In genomic region chr11:131524186-131524585, GRCh38 we compare ENCODE assay signal across 26 cellular contexts.
"Had no signal": no experiment of that assay in that cellular context is flagged by ENCODE, and none has a peak within 500 bp of the region (broad histone marks: within the 10 kb centered on the region; RNA-seq: fewer than 3 reads in every experiment).

No MANE protein-coding gene starts in this region.

- H3K4me3 Mint-ChIP-seq: activated CD4-positive, alpha-beta memory T cell treated with anti-CD3 and anti-CD28 coated beads, Interleukin-2, amount 10 ng/mL, durations not matched to agents 7 days and 5 days; activated CD4-positive, alpha-beta T cell treated with anti-CD3 and anti-CD28 coated beads, Interleukin-2, amount 10 ng/mL, durations not matched to agents 7 days and 5 days; activated naive CD4-positive, alpha-beta T cell treated with anti-CD3 and anti-CD28 coated beads, Interleukin-2, amount 10 ng/mL, durations not matched to agents 7 days and 5 days; activated naive CD8-positive, alpha-beta T cell treated with anti-CD3 and anti-CD28 coated beads, Interleukin-2, amount 10 ng/mL, durations not matched to agents 7 days and 5 days; activated T-cell treated with anti-CD3 and anti-CD28 coated beads, Interleukin-2, amount 50 U/mL, for 24 hours; activated T-cell treated with anti-CD3 and anti-CD28 coated beads, Interleukin-2, amount 50 U/mL, for 72 hours; central memory CD8-positive, alpha-beta T cell; dendritic cell treated with granulocyte-macrophage colony-stimulating factor and Interleukin-4, amounts not matched to agents 40 ng/mL and 50 ng/mL, for 4 days; endodermal cell; WTC11 had no signal

- H3K4me1 Mint-ChIP-seq: activated CD4-positive, alpha-beta memory T cell treated with anti-CD3 and anti-CD28 coated beads, Interleukin-2, amount 10 ng/mL, durations not matched to agents 7 days and 5 days; activated CD4-positive, alpha-beta T cell treated with anti-CD3 and anti-CD28 coated beads, Interleukin-2, amount 10 ng/mL, durations not matched to agents 7 days and 5 days; activated naive CD4-positive, alpha-beta T cell treated with anti-CD3 and anti-CD28 coated beads, Interleukin-2, amount 10 ng/mL, durations not matched to agents 7 days and 5 days; activated naive CD8-positive, alpha-beta T cell treated with anti-CD3 and anti-CD28 coated beads, Interleukin-2, amount 10 ng/mL, durations not matched to agents 7 days and 5 days; central memory CD8-positive, alpha-beta T cell had no signal

- H3K27ac ChIP-seq: brain microvascular endothelial cell, coronary artery had no signal

- H3K27me3 Mint-ChIP-seq: activated CD4-positive, alpha-beta memory T cell treated with anti-CD3 and anti-CD28 coated beads, Interleukin-2, amount 10 ng/mL, durations not matched to agents 7 days and 5 days; activated CD4-positive, alpha-beta T cell treated with anti-CD3 and anti-CD28 coated beads, Interleukin-2, amount 10 ng/mL, durations not matched to agents 7 days and 5 days; activated naive CD4-positive, alpha-beta T cell treated with anti-CD3 and anti-CD28 coated beads, Interleukin-2, amount 10 ng/mL, durations not matched to agents 7 days and 5 days; activated naive CD8-positive, alpha-beta T cell treated with anti-CD3 and anti-CD28 coated beads, Interleukin-2, amount 10 ng/mL, durations not matched to agents 7 days and 5 days; activated T-cell treated with anti-CD3 and anti-CD28 coated beads, Interleukin-2, amount 50 U/mL, for 24 hours; central memory CD8-positive, alpha-beta T cell; dendritic cell treated with granulocyte-macrophage colony-stimulating factor and Interleukin-4, amounts not matched to agents 40 ng/mL and 50 ng/mL, for 4 days had no signal

- H3K9me3 Mint-ChIP-seq: activated CD4-positive, alpha-beta memory T cell treated with anti-CD3 and anti-CD28 coated beads, Interleukin-2, amount 10 ng/mL, durations not matched to agents 7 days and 5 days; activated CD4-positive, alpha-beta T cell treated with anti-CD3 and anti-CD28 coated beads, Interleukin-2, amount 10 ng/mL, durations not matched to agents 7 days and 5 days; activated naive CD4-positive, alpha-beta T cell treated with anti-CD3 and anti-CD28 coated beads, Interleukin-2, amount 10 ng/mL, durations not matched to agents 7 days and 5 days; activated T-cell treated with anti-CD3 and anti-CD28 coated beads, Interleukin-2, amount 50 U/mL, for 24 hours; dendritic cell treated with granulocyte-macrophage colony-stimulating factor and Interleukin-4, amounts not matched to agents 40 ng/mL and 50 ng/mL, for 4 days; endodermal cell; WTC11 had no signal

- DNase-seq: activated CD4-positive, alpha-beta memory T cell treated with anti-CD3 and anti-CD28 coated beads, Interleukin-2, amount 10 ng/mL, durations not matched to agents 7 days and 5 days; activated CD4-positive, alpha-beta T cell treated with anti-CD3 and anti-CD28 coated beads for 1 hour; activated CD4-positive, alpha-beta T cell treated with anti-CD3 and anti-CD28 coated beads for 4 hours; activated CD4-positive, alpha-beta T cell treated with anti-CD3 and anti-CD28 coated beads, Interleukin-2, amount 10 ng/mL, durations not matched to agents 7 days and 5 days; activated CD4-positive, alpha-beta T cell treated with anti-CD3 and anti-CD28 coated beads, Interleukin-2, amount 50 U/mL, for 4 hours; activated CD8-positive, alpha-beta memory T cell treated with anti-CD3 and anti-CD28 coated beads, Interleukin-2, amount 50 U/mL, for 48 hours; activated gamma-delta T cell; activated naive CD4-positive, alpha-beta T cell; activated naive CD4-positive, alpha-beta T cell treated with anti-CD3 and anti-CD28 coated beads, Interleukin-2, amount 10 ng/mL, durations not matched to agents 7 days and 5 days; activated naive CD8-positive, alpha-beta T cell treated with anti-CD3 and anti-CD28 coated beads, Interleukin-2, amount 10 ng/mL, durations not matched to agents 7 days and 5 days; activated T-cell treated with anti-CD3 and anti-CD28 coated beads for 4 hours; activated T-cell treated with anti-CD3 and anti-CD28 coated beads, Interleukin-2, amount 50 U/mL, for 24 hours; activated T-cell treated with anti-CD3 and anti-CD28 coated beads, Interleukin-2, amount 50 U/mL, for 72 hours; anterior cingulate cortex; brain microvascular endothelial cell; dorsolateral prefrontal cortex; effector memory CD4-positive, alpha-beta T cell; endodermal cell; foreskin fibroblast; T-helper 2 cell had no signal

- ATAC-seq: activated naive CD4-positive, alpha-beta T cell treated with anti-CD3 and anti-CD28 coated beads, Interleukin-2, amount 50 U/mL, for 72 hours; activated T-cell treated with anti-CD3 and anti-CD28 coated beads, Interleukin-2, amount 50 U/mL, for 72 hours; esophagus mucosa; WTC11 had no signal

- H3K36me3 ChIP-seq: brain microvascular endothelial cell had no signal

- H3K27me3 ChIP-seq: brain microvascular endothelial cell had no signal

- H3K36me3 Mint-ChIP-seq: activated naive CD4-positive, alpha-beta T cell treated with anti-CD3 and anti-CD28 coated beads, Interleukin-2, amount 10 ng/mL, durations not matched to agents 7 days and 5 days; activated naive CD8-positive, alpha-beta T cell treated with anti-CD3 and anti-CD28 coated beads, Interleukin-2, amount 10 ng/mL, durations not matched to agents 7 days and 5 days; WTC11 had no signal

- H3K4me3 ChIP-seq: coronary artery, dorsolateral prefrontal cortex had no signal

- H3K27ac Mint-ChIP-seq: activated CD4-positive, alpha-beta memory T cell treated with anti-CD3 and anti-CD28 coated beads, Interleukin-2, amount 10 ng/mL, durations not matched to agents 7 days and 5 days; activated CD4-positive, alpha-beta T cell treated with anti-CD3 and anti-CD28 coated beads, Interleukin-2, amount 10 ng/mL, durations not matched to agents 7 days and 5 days; activated naive CD4-positive, alpha-beta T cell treated with anti-CD3 and anti-CD28 coated beads, Interleukin-2, amount 10 ng/mL, durations not matched to agents 7 days and 5 days; activated naive CD8-positive, alpha-beta T cell treated with anti-CD3 and anti-CD28 coated beads, Interleukin-2, amount 10 ng/mL, durations not matched to agents 7 days and 5 days; activated T-cell treated with anti-CD3 and anti-CD28 coated beads, Interleukin-2, amount 50 U/mL, for 24 hours; activated T-cell treated with anti-CD3 and anti-CD28 coated beads, Interleukin-2, amount 50 U/mL, for 72 hours; dendritic cell treated with granulocyte-macrophage colony-stimulating factor and Interleukin-4, amounts not matched to agents 40 ng/mL and 50 ng/mL, for 4 days; endodermal cell; WTC11 had no signal
